ENCODE assay signal across 8 cellular contexts in genomic region chr5:180209137-180209581, GRCh38. TPM values are rescaled to one million over a fixed set of nuclear protein-coding genes. Genes with fewer than 3 reads are reported as not detected.
DNase-seq lines count a peak whose midpoint lies in the region; ATAC-seq and TF ChIP-seq lines count a peak whose summit lies in the region.

Gene RASGEF1C, minus strand, starts transcription at chr5:180209211. Its CDS starts 71,159 bp downstream, at chr5:180138052.

- H3K4me1 ChIP-seq in SK-N-SH (ENCODE audit: control insufficient read depth in 1 of 2, insufficient read depth in 2 of 2, low read depth in 1 of 2, low read length in 1 of 2) (peaks cover 0 to 19% of the 10 kb centered on the region in 2 experiments; a peak in 1 of 4 replicates), left ventricle myocardium inferior (peaks cover 11% of the 10 kb centered on the region), aorta (ENCODE audit: control insufficient read depth in 1 of 2, insufficient read depth in 2 of 2, low read length in 2 of 2) (no peaks in the 10 kb centered on the region)

- no peak for TF ChIP-seq CTCF in SK-N-SH (IDR thresholded peaks at IDR 0.05)
- peak; percentile 56 for TF ChIP-seq CTCF in left ventricle myocardium inferior (IDR thresholded peaks at IDR 0.05; ENCODE audit: borderline replicate concordance)

- TF ChIP-seq EP300 in SK-N-SH (IDR thresholded peaks at IDR 0.05; ENCODE audit: borderline replicate concordance in 1 of 2, low read depth in 1 of 2, low read length in 1 of 2), result no peak

- ATAC-seq in HG03354 (IDR thresholded peaks at IDR 0.05; ENCODE audit: poor library complexity, severe bottlenecking, unreplicated experiment), result peak; percentile 84
- ATAC-seq in activated naive CD8-positive, alpha-beta T cell treated with anti-CD3 and anti-CD28 coated beads, Interleukin-2, amount 50 U/mL, for 24 hours, result peak; percentile 90
- no peak for ATAC-seq in aorta (ENCODE audit: low FRiP score)

- peaks cover 4% of the 10 kb centered on the region for H3K4me1 Mint-ChIP-seq in activated naive CD8-positive, alpha-beta T cell treated with anti-CD3 and anti-CD28 coated beads, Interleukin-2, amount 50 U/mL, for 24 hours

- no peaks in the 10 kb centered on the region for H4K20me1 ChIP-seq in SK-N-SH (ENCODE audit: insufficient read depth)

- POLR2A ChIA-PET in SK-N-SH (lab: Yijun Ruan, JAX), result no interaction called here

- peaks cover 4% of the 10 kb centered on the region for H3K9me3 Mint-ChIP-seq in activated naive CD8-positive, alpha-beta T cell treated with anti-CD3 and anti-CD28 coated beads, Interleukin-2, amount 50 U/mL, for 24 hours

- no peaks in the 10 kb centered on the region for H3F3A ChIP-seq in SK-N-SH (replicated peaks; ENCODE audit: insufficient read depth)

- CTCF ChIA-PET in SK-N-SH (lab: Yijun Ruan, JAX), result interaction anchor here (0.5 to 4.9 kb wide), 46 partner anchors 8 to 355 kb away, joined by 3 to 69 read pairs (median 5); no protein-coding TSS in a partner anchor

- WGBS in SK-N-SH (ENCODE audit: low lambda C conversion rate), result 0% methylated on average over 1 of the region's 55 CpGs
- WGBS in aorta, 2 donors, result 4 to 6% methylated on average over 39 to 55 of the region's 55 CpGs

- peak within 1 kb of the TSS; percentile 42 for H3K4me3 Mint-ChIP-seq in activated naive CD8-positive, alpha-beta T cell treated with anti-CD3 and anti-CD28 coated beads, Interleukin-2, amount 50 U/mL, for 24 hours

- no peaks in the 10 kb centered on the region for H3K9me2 ChIP-seq in SK-N-SH

- H3K27me3 ChIP-seq in SK-N-SH (ENCODE audit: insufficient read depth) (no peaks in the 10 kb centered on the region; the same call in 1 of the 2 replicates), left ventricle myocardium inferior (ENCODE audit: low read depth) (peaks cover 85% of the 10 kb centered on the region), aorta (ENCODE audit: control insufficient read depth in 1 of 2, insufficient read depth in 2 of 2, low read length in 1 of 2) (no peaks in the 10 kb centered on the region)

- no peak within 1 kb of the TSS for H2AFZ ChIP-seq in SK-N-SH (ENCODE audit: low read depth)

- H3K9ac ChIP-seq in SK-N-SH, result no peak within 1 kb of the TSS

- H3K27ac ChIP-seq in SK-N-SH (ENCODE audit: low read depth in 2 of 2, low read length in 1 of 2), result no peak within 1 kb of the TSS
- no peak within 1 kb of the TSS for H3K27ac ChIP-seq in left ventricle myocardium inferior (replicated peaks)
- no peak within 1 kb of the TSS for H3K27ac ChIP-seq in aorta (ENCODE audit: low read depth in 1 of 2, low read length in 2 of 2)

- H3K36me3 ChIP-seq in SK-N-SH (replicated peaks in 1 of 2; ENCODE audit: control insufficient read depth in 1 of 2, insufficient read depth in 2 of 2, low read length in 1 of 2) (no peaks in the 10 kb centered on the region), left ventricle myocardium inferior (no peaks in the 10 kb centered on the region), aorta (ENCODE audit: control insufficient read depth in 1 of 2, insufficient read depth in 2 of 2, low read length in 1 of 2) (no peaks in the 10 kb centered on the region)

- H3K4me3 ChIP-seq in SK-N-SH (ENCODE audit: low read depth in 2 of 2, low read length in 1 of 2), result peak within 1 kb of the TSS; percentile 23 to 48; a peak in 3 of 4 replicates
- H3K4me3 ChIP-seq in left ventricle myocardium inferior, result peak within 1 kb of the TSS; percentile 59
- peak within 1 kb of the TSS; percentile 1 to 29 for H3K4me3 ChIP-seq in aorta (ENCODE audit: low read length in 2 of 2)

- H3K9me3 ChIP-seq in SK-N-SH, result no peaks in the 10 kb centered on the region
- no peaks in the 10 kb centered on the region for H3K9me3 ChIP-seq in left ventricle myocardium inferior (replicated peaks)
- H3K9me3 ChIP-seq in aorta (ENCODE audit: control insufficient read depth, low read length), result peaks cover 4% of the 10 kb centered on the region

- peaks cover 46% of the 10 kb centered on the region for H3K27me3 Mint-ChIP-seq in activated naive CD8-positive, alpha-beta T cell treated with anti-CD3 and anti-CD28 coated beads, Interleukin-2, amount 50 U/mL, for 24 hours

- peak; percentile 9 to 59 for DNase-seq in NCI-H524 (lab: John Stamatoyannopoulos, UW)
- DNase-seq in NCI-H524 treated with DMSO at 0.1 percent for 48 hours (lab: John Stamatoyannopoulos, UW), result no peak
- DNase-seq in SK-N-SH, result peak; percentile 97
- peak; percentile 75 for DNase-seq in activated naive CD8-positive, alpha-beta T cell treated with anti-CD3 and anti-CD28 coated beads, Interleukin-2, amount 50 U/mL, for 24 hours
- DNase-seq in left ventricle myocardium inferior, result peak; percentile 59
- DNase-seq in renal cortical epithelial cell (ENCODE audit: low read depth), result peak; percentile 3
- peak in 1 of 2 donors; percentile 63 for DNase-seq in aorta

- no peaks in the 10 kb centered on the region for H3K79me2 ChIP-seq in SK-N-SH (ENCODE audit: insufficient read depth)

- no peak within 1 kb of the TSS for H3K27ac Mint-ChIP-seq in activated naive CD8-positive, alpha-beta T cell treated with anti-CD3 and anti-CD28 coated beads, Interleukin-2, amount 50 U/mL, for 24 hours

- intact Hi-C loops in left ventricle myocardium inferior (cut with micrococcal nuclease), result no loop called here
- intact Hi-C loops in aorta (cut with DNase I), result no loop called here

- peak within 1 kb of the TSS; percentile 71 for H3K4me2 ChIP-seq in SK-N-SH

- no peaks in the 10 kb centered on the region for H3K36me3 Mint-ChIP-seq in activated naive CD8-positive, alpha-beta T cell treated with anti-CD3 and anti-CD28 coated beads, Interleukin-2, amount 50 U/mL, for 24 hours (ENCODE audit: low read depth)

- TF ChIP-seq RAD21 in SK-N-SH (IDR thresholded peaks at IDR 0.05; ENCODE audit: low read length), result peak; percentile 41

TF ChIP-seq in SK-N-SH, 30 proteins besides CTCF, POLR2A, EP300 and RAD21:
- TF ChIP-seq RFX5 (IDR thresholded peaks at IDR 0.05; ENCODE audit: low read length) (no peak), SMC3 (IDR thresholded peaks at IDR 0.05; ENCODE audit: low read depth, low read length) (peak; percentile 47; the same call in 1 of the 2 replicates), NFIC (IDR thresholded peaks at IDR 0.05; ENCODE audit: borderline replicate concordance) (no peak), MXI1 (IDR thresholded peaks at IDR 0.05; ENCODE audit: low read depth, low read length) (no peak), YY1 (IDR thresholded peaks at IDR 0.05; ENCODE audit: low read depth) (no peak), JUND (IDR thresholded peaks at IDR 0.05) (no peak)
TF ChIP-seq in SK-N-SH: peak in this region for 1.

RNA-seq across cellular contexts. Expression of gene RASGEF1C, which starts in this region (rescaled TPM):
- polyA plus RNA-seq in SK-N-SH (2012; rRNA removed) (not detected in 2 replicates), aorta (not detected)
- polyA plus RNA-seq in SK-N-SH (2012; cell fraction: cytosol; rRNA removed), result not detected in 2 replicates
- polyA plus RNA-seq in SK-N-SH (2012; cell fraction: nucleus; rRNA removed), result not detected in 2 replicates
- total RNA-seq in left ventricle myocardium inferior (0.27 TPM), renal cortical epithelial cell (not detected in 2 replicates), aorta (1 to 10 TPM in 1 of 2 donors, under 1 TPM in 1; 0.66 to 1.2 TPM)

Comparison
In these comparisons a context has a peak if more than half of its experiments do, and no peak if none do; other contexts are left out.
1. Peak in DNase-seq, H3K4me3 ChIP-seq and H3K4me2 ChIP-seq in SK-N-SH; RNA of the gene not detected or under 1 TPM.
2. Peak in DNase-seq and H3K4me3 ChIP-seq in left ventricle myocardium inferior; RNA of the gene not detected or under 1 TPM.
3. Peak in DNase-seq in renal cortical epithelial cell; RNA of the gene not detected or under 1 TPM.